In the genomic region with DNA sequence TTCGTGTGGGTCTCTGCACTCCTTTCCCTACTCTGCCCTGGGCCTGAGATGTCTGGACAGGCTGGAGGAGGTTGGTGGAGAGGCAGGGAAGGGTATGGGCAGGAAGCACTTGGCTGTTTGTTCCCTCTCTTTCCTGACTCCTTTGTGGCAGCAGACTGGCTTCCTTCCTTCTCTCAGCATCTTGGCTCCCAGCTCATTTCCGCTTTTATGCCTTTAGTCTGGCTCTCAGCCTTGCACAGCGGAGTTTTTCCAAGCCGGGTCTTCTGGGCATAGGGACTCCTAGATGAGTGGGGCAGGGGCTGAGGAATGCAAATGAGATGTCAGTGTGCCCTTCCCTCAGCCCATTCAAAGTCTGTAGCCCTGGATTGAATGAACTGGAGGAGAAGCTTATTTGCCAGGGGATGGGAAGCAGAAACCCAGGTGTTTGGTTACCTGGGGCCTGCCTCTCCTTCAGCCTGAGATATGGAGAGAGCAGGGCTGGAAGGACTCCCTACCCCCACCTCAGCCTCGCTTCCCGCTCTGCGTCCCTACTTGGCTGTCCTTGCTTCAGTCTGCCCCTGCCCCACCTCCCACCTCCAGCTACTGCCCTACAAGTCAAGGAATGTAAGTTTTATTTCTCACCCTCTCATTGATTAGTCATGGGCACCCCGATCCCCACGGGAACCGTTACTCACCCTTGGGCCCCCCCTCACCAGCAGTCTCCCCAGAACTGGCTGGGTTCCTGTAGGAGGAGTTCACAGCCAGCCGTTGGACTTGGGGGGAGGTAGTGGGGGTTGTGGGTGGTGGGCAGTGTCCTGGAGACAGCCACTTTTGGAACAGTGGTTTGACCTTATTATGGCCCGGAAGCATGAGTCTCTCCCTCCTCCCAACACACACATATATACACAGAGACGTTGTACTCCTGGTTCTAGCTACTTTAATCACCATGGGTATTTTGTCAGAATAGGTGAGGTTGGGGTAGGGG, we compare ENCODE assay signal across 9 cellular contexts. TPM values are rescaled to one million over a fixed set of nuclear protein-coding genes. Genes with fewer than 3 reads are reported as not detected.
A peak's percentile ranks its signal among the peaks of the same experiment; 100 is the strongest.
DNase-seq lines count a peak whose midpoint lies in the region; TF ChIP-seq lines count a peak whose summit lies in the region.
"Had no signal": no experiment of that assay in that cellular context is flagged by ENCODE, and none has a peak within 500 bp of the region (broad histone marks: within the 10 kb centered on the region; RNA-seq: fewer than 3 reads in every experiment).

No MANE protein-coding gene starts in this region.

- peak overlapping the region; percentile 78 for H2BK15ac ChIP-seq in neuronal stem cell (ENCODE audit: low read length)

- CTCF ChIA-PET in SK-N-SH (lab: Yijun Ruan, JAX): interaction anchor here (1.4 to 13.7 kb wide), 3 partner anchors 12 to 29 kb away, joined by 5 to 127 read pairs (median 37); no protein-coding TSS in a partner anchor

- H3K9me3 ChIP-seq in SK-N-SH (no peaks in the 10 kb centered on the region), fibroblast of lung (ENCODE audit: control insufficient read depth, insufficient read depth, low read depth, low read length) (no peaks in the 10 kb centered on the region), neuronal stem cell (replicated peaks in 1 of 2; ENCODE audit: control insufficient read depth in 2 of 2, insufficient read depth in 1 of 2, low read depth in 1 of 2, low read length in 2 of 2) (peaks cover 0 to 2% of the 10 kb centered on the region in 2 donors), BE2C (no peaks in the 10 kb centered on the region), SJCRH30 (replicated peaks) (no peaks in the 10 kb centered on the region)

- peak overlapping the region; percentile 76 for H2BK12ac ChIP-seq in neuronal stem cell (ENCODE audit: low read length)

- no peak overlapping the region for H2BK120ac ChIP-seq in neuronal stem cell (ENCODE audit: low read depth, low read length)

- H3K36me3 ChIP-seq in SK-N-SH (replicated peaks in 1 of 2; ENCODE audit: control insufficient read depth in 1 of 2, insufficient read depth in 2 of 2, low read length in 1 of 2) (no peaks in the 10 kb centered on the region), fibroblast of lung (ENCODE audit: control insufficient read depth, insufficient read depth, low read length) (no peaks in the 10 kb centered on the region), neuronal stem cell (replicated peaks in 1 of 2; ENCODE audit: control insufficient read depth in 2 of 2, insufficient read depth in 2 of 2, low read length in 2 of 2) (no peaks in the 10 kb centered on the region), BE2C (no peaks in the 10 kb centered on the region), SJCRH30 (no peaks in the 10 kb centered on the region)

- peak overlapping the region; percentile 55 for H4K8ac ChIP-seq in neuronal stem cell (ENCODE audit: low read depth, low read length)

- H3K4me3 ChIP-seq in SK-N-SH (ENCODE audit: low read depth in 2 of 2, low read length in 1 of 2) (no peak overlapping the region), fibroblast of lung (replicated peaks in 1 of 4; ENCODE audit: control extremely low read depth in 1 of 4, insufficient read depth in 1 of 4, low read depth in 3 of 4, low read length in 4 of 4) (no peak overlapping the region), neuronal stem cell (ENCODE audit: low read length in 2 of 2) (no peak overlapping the region), BE2C (ENCODE audit: low read depth, low read length) (no peak overlapping the region), SJCRH30 (no peak overlapping the region)

- TF ChIP-seq RAD21 in SK-N-SH (IDR thresholded peaks at IDR 0.05; ENCODE audit: low read length): no peak

- H3K4me1 ChIP-seq in SK-N-SH (ENCODE audit: control insufficient read depth in 1 of 2, insufficient read depth in 2 of 2, low read depth in 1 of 2, low read length in 1 of 2): peaks cover 0 to 10% of the 10 kb centered on the region in 2 experiments; a peak in 2 of 4 replicates
- peaks cover 27% of the 10 kb centered on the region for H3K4me1 ChIP-seq in fibroblast of lung (ENCODE audit: control insufficient read depth, extremely low read depth, insufficient read depth, low read length)
- peaks cover 0 to 16% of the 10 kb centered on the region in 2 donors for H3K4me1 ChIP-seq in neuronal stem cell (ENCODE audit: control insufficient read depth in 2 of 2, insufficient read depth in 1 of 2, low read depth in 1 of 2, low read length in 2 of 2)
- no peaks in the 10 kb centered on the region for H3K4me1 ChIP-seq in BE2C
- H3K4me1 ChIP-seq in SJCRH30: peaks cover 31% of the 10 kb centered on the region

- H2AFZ ChIP-seq in SK-N-SH (ENCODE audit: low read depth) (no peak overlapping the region; the same call in 1 of the 2 replicates), fibroblast of lung (ENCODE audit: low read length) (no peak overlapping the region), neuronal stem cell (ENCODE audit: low read length) (no peak overlapping the region)

- H3K14ac ChIP-seq in neuronal stem cell (ENCODE audit: low read length): no peak overlapping the region

- H3K27ac ChIP-seq in SK-N-SH (ENCODE audit: low read depth in 2 of 2, low read length in 1 of 2): no peak overlapping the region
- peak overlapping the region; percentile 49 for H3K27ac ChIP-seq in fibroblast of lung (ENCODE audit: insufficient read depth, low read length)
- no peak overlapping the region for H3K27ac ChIP-seq in neuronal stem cell (replicated peaks; ENCODE audit: low read length)
- H3K27ac ChIP-seq in SJCRH30: no peak overlapping the region

- H3K79me2 ChIP-seq in SK-N-SH (ENCODE audit: insufficient read depth): no peaks in the 10 kb centered on the region
- no peaks in the 10 kb centered on the region for H3K79me2 ChIP-seq in fibroblast of lung (ENCODE audit: control insufficient read depth, insufficient read depth, low read length)

- WGBS in SK-N-SH (ENCODE audit: low lambda C conversion rate): 61% methylated on average over 13 of the region's 13 CpGs
- WGBS in neuronal stem cell (ENCODE audit: extremely low coverage in 2 of 2, insufficient read length in 2 of 2, insufficient replicate concordance in 1 of 2), 2 donors: no CpG with 5 or more reads among the region's 13 CpGs

- H3K9me2 ChIP-seq in SK-N-SH: no peaks in the 10 kb centered on the region

- TF ChIP-seq CTCF in SK-N-SH (IDR thresholded peaks at IDR 0.05) (no peak), fibroblast of lung (conservative IDR thresholded peaks at IDR 0.05 in 1 of 2, IDR thresholded peaks at IDR 0.05 in 1 of 2; ENCODE audit: low read depth in 1 of 2, low read length in 2 of 2) (no peak), BE2C (IDR thresholded peaks at IDR 0.05; ENCODE audit: low read depth, low read length) (no peak)

- no peaks in the 10 kb centered on the region for H3K79me1 ChIP-seq in neuronal stem cell (ENCODE audit: low read depth, low read length)

- H4K20me1 ChIP-seq in SK-N-SH (ENCODE audit: insufficient read depth): no peaks in the 10 kb centered on the region
- H4K20me1 ChIP-seq in fibroblast of lung (ENCODE audit: control insufficient read depth, extremely low read depth, insufficient read depth, low read length): no peaks in the 10 kb centered on the region

- TF ChIP-seq EP300 in SK-N-SH (IDR thresholded peaks at IDR 0.05; ENCODE audit: borderline replicate concordance in 1 of 2, low read depth in 1 of 2, low read length in 1 of 2): no peak

- H3K27me3 ChIP-seq in SK-N-SH (ENCODE audit: insufficient read depth) (no peaks in the 10 kb centered on the region), fibroblast of lung (ENCODE audit: control insufficient read depth, insufficient read depth, low read length) (no peaks in the 10 kb centered on the region), neuronal stem cell (ENCODE audit: control insufficient read depth in 3 of 3, insufficient read depth in 3 of 3, low read depth in 1 of 3, low read length in 3 of 3) (peaks cover 0 to 62% (median 0%) of the 10 kb centered on the region in 3 experiments), BE2C (peaks cover 83% of the 10 kb centered on the region), SJCRH30 (no peaks in the 10 kb centered on the region)

- no peak overlapping the region for H3K4me2 ChIP-seq in SK-N-SH
- peak overlapping the region; percentile 80 for H3K4me2 ChIP-seq in fibroblast of lung (ENCODE audit: extremely low read depth, insufficient read depth, low read length)
- no peak overlapping the region for H3K4me2 ChIP-seq in neuronal stem cell (ENCODE audit: insufficient read depth, low read length, poor library complexity, severe bottlenecking)

- no peak overlapping the region for H4K91ac ChIP-seq in neuronal stem cell (ENCODE audit: low read depth, low read length, poor library complexity)

- no peak overlapping the region for H3K23ac ChIP-seq in neuronal stem cell (ENCODE audit: low read depth, low read length, poor library complexity)

- H3K9ac ChIP-seq in SK-N-SH: no peak overlapping the region
- H3K9ac ChIP-seq in fibroblast of lung (ENCODE audit: insufficient read depth, low read length): no peak overlapping the region
- no peak overlapping the region for H3K9ac ChIP-seq in neuronal stem cell (ENCODE audit: low read depth, low read length, poor library complexity)

- H3F3A ChIP-seq in SK-N-SH (replicated peaks; ENCODE audit: insufficient read depth): peaks cover 3% of the 10 kb centered on the region

- peak overlapping the region; percentile 30 for H3K18ac ChIP-seq in neuronal stem cell (ENCODE audit: low read length)

- DNase-seq in EH (ENCODE audit: low read depth) (peak; percentile 74), SK-N-SH (no peak), fibroblast of lung (ENCODE audit: low read depth in 2 of 2) (peak; percentile 85 to 87), neuronal stem cell (ENCODE audit: low spot score) (no peak), BE2C (no peak), SJCRH30 (no peak), DMS114 treated with DMSO at 0.1 percent for 48 hours (lab: John Stamatoyannopoulos, UW; ENCODE audit: unreplicated experiment) (no peak)
- DNase-seq in stimulated activated CD4-positive, alpha-beta T cell treated with anti-CD3 and anti-CD28 coated beads, Interleukin-4, amount 100 ng/mL, for 4 hours: no peak

- H2BK5ac ChIP-seq in neuronal stem cell (ENCODE audit: low read length): no peak overlapping the region

- POLR2A ChIA-PET in SK-N-SH (lab: Yijun Ruan, JAX): interaction anchor here (0.9 kb wide), 1 partner anchor 13 kb away, joined by 3 read pairs; no protein-coding TSS in a partner anchor

- H3K4ac ChIP-seq in neuronal stem cell (ENCODE audit: low read length): no peak overlapping the region

- H2AK5ac ChIP-seq in neuronal stem cell (ENCODE audit: low read depth, low read length): peak overlapping the region; percentile 23

RNA-seq across cellular contexts. Expression of gene ITGA5, which starts 9.3 kb away (rescaled TPM):
- polyA plus RNA-seq in SK-N-SH (2012; rRNA removed) (35.0 and 52.5 TPM in 2 replicates), fibroblast of lung (162 and 199 TPM in 2 replicates)
- polyA plus RNA-seq in SK-N-SH (2012; cell fraction: cytosol; rRNA removed): 19.5 and 32.7 TPM in 2 replicates
- polyA plus RNA-seq in SK-N-SH (2012; cell fraction: nucleus; rRNA removed): 66.0 and 73.4 TPM in 2 replicates
- total RNA-seq in fibroblast of lung: 133 and 232 TPM in 2 replicates
- 222 and 301 TPM in 2 replicates for polyA plus RNA-seq in fibroblast of lung (2012)
- 571 and 815 TPM in 2 replicates for polyA minus RNA-seq in fibroblast of lung (ENCODE audit: low replicate concordance)
- polyA plus RNA-seq in neuronal stem cell (2013, experiment 1 of 2): 37.3 TPM
- 38.6 TPM for polyA plus RNA-seq in neuronal stem cell (2013, experiment 2 of 2)
- polyA plus RNA-seq in BE2C (2012; ENCODE audit: insufficient read depth, insufficient read length, low read depth): 48.7 TPM
- total RNA-seq in SJCRH30 (2014; rRNA removed; shearing (Covaris generic)): 37.3 and 38.1 TPM in 2 replicates

RNA-seq across cellular contexts. Expression of gene ZNF385A, which starts 43.8 kb away (rescaled TPM):
- polyA plus RNA-seq in SK-N-SH (2012; rRNA removed) (1.5 and 2.6 TPM in 2 replicates), fibroblast of lung (0.64 and 0.69 TPM in 2 replicates)
- 1.4 and 3.0 TPM in 2 replicates for polyA plus RNA-seq in SK-N-SH (2012; cell fraction: cytosol; rRNA removed)
- polyA plus RNA-seq in SK-N-SH (2012; cell fraction: nucleus; rRNA removed): 2.3 and 3.7 TPM in 2 replicates
- 2.3 and 3.3 TPM in 2 replicates for total RNA-seq in fibroblast of lung
- polyA plus RNA-seq in fibroblast of lung (2012): 4.3 and 6.1 TPM in 2 replicates
- polyA minus RNA-seq in fibroblast of lung (ENCODE audit: low replicate concordance): 12.6 and 14.3 TPM in 2 replicates
- 60.0 TPM for polyA plus RNA-seq in neuronal stem cell (2013, experiment 1 of 2)
- 56.5 TPM for polyA plus RNA-seq in neuronal stem cell (2013, experiment 2 of 2)
- polyA plus RNA-seq in BE2C (2012; ENCODE audit: insufficient read depth, insufficient read length, low read depth): 25.0 TPM
- total RNA-seq in SJCRH30 (2014; rRNA removed; shearing (Covaris generic)): 12.7 and 13.2 TPM in 2 replicates

RNA-seq across cellular contexts. Expression of gene GTSF1, which starts 45.1 kb away (rescaled TPM):
- 36.0 and 37.3 TPM in 2 replicates for polyA plus RNA-seq in SK-N-SH (2012; rRNA removed)
- 36.6 and 36.7 TPM in 2 replicates for polyA plus RNA-seq in SK-N-SH (2012; cell fraction: cytosol; rRNA removed)
- polyA plus RNA-seq in SK-N-SH (2012; cell fraction: nucleus; rRNA removed): 15.9 and 22.9 TPM in 2 replicates
- total RNA-seq in fibroblast of lung: not detected in 2 replicates
- not detected in 2 replicates for polyA plus RNA-seq in fibroblast of lung
- not detected in 2 replicates for polyA plus RNA-seq in fibroblast of lung (2012)
- polyA minus RNA-seq in fibroblast of lung (ENCODE audit: low replicate concordance): not detected in 2 replicates
- polyA plus RNA-seq in neuronal stem cell (2013, experiment 1 of 2): not detected
- polyA plus RNA-seq in neuronal stem cell (2013, experiment 2 of 2): not detected
- polyA plus RNA-seq in BE2C (2012; ENCODE audit: insufficient read depth, insufficient read length, low read depth): 1.1 TPM
- not detected in 2 replicates for total RNA-seq in SJCRH30 (2014; rRNA removed; shearing (Covaris generic))
- total RNA-seq: lung microvascular endothelial cell had no signal

Comparison
In these comparisons a context has a peak if more than half of its experiments do, and no peak if none do; other contexts are left out.
1. DNase-seq: peak in EH (single experiment) and fibroblast of lung (2 of 2); none in SK-N-SH (single experiment), neuronal stem cell (single experiment), BE2C (single experiment), SJCRH30 (0 of 2), stimulated activated CD4-positive, alpha-beta T cell treated with anti-CD3 and anti-CD28 coated beads, Interleukin-4, amount 100 ng/mL, for 4 hours (0 of 2) and DMS114 treated with DMSO at 0.1 percent for 48 hours (single experiment).